Comparison of ENCODE assay signal across 24 cellular contexts in genomic region chr5:13215806-13216205, GRCh38.
"Had no signal": no experiment of that assay in that cellular context is flagged by ENCODE, and none has a peak within 500 bp of the region (broad histone marks: within the 10 kb centered on the region; RNA-seq: fewer than 3 reads in every experiment).

No MANE protein-coding gene starts in this region.

- DNase-seq: dermis blood vessel endothelial cell; dorsolateral prefrontal cortex; effector CD4-positive, alpha-beta T cell; effector memory CD4-positive, alpha-beta T cell; esophagus squamous epithelium; foreskin fibroblast; foreskin melanocyte; gastrocnemius medialis; glutamatergic neuron; head of caudate nucleus; heart right ventricle; hippocampal formation; left cardiac atrium; left lung; left ventricle myocardium superior; lower lobe of right lung; mesenchymal stem cell; midbrain; naive B cell; naive thymus-derived CD8-positive, alpha-beta T cell had no signal

- H3K27me3 ChIP-seq: dorsolateral prefrontal cortex, esophagus squamous epithelium, gastrocnemius medialis, heart right ventricle, left lung had no signal

- H3K27ac ChIP-seq: dorsolateral prefrontal cortex, esophagus squamous epithelium, gastrocnemius medialis, heart right ventricle, left lung, lower lobe of right lung had no signal

- H3K9me3 ChIP-seq: esophagus squamous epithelium, gastrocnemius medialis, heart right ventricle, left lung, lower lobe of right lung had no signal

- H3K4me1 ChIP-seq: esophagus squamous epithelium, gastrocnemius medialis, heart right ventricle, left lung, lower lobe of right lung had no signal

- FAIRE-seq: colon, endometrium, islet of Langerhans, keratinocyte had no signal

- H3K36me3 ChIP-seq: esophagus squamous epithelium, gastrocnemius medialis, heart right ventricle, left lung, lower lobe of right lung had no signal

- ATAC-seq: gastrocnemius medialis; heart right ventricle; left cardiac atrium; left lung; left ventricle myocardium superior; lower lobe of right lung; naive thymus-derived CD8-positive, alpha-beta T cell had no signal

- H3K4me3 ChIP-seq: dorsolateral prefrontal cortex, esophagus squamous epithelium, gastrocnemius medialis, heart right ventricle, left lung, lower lobe of right lung had no signal
